Comparison of ENCODE assay signal across 8 cellular contexts in the genomic region with DNA sequence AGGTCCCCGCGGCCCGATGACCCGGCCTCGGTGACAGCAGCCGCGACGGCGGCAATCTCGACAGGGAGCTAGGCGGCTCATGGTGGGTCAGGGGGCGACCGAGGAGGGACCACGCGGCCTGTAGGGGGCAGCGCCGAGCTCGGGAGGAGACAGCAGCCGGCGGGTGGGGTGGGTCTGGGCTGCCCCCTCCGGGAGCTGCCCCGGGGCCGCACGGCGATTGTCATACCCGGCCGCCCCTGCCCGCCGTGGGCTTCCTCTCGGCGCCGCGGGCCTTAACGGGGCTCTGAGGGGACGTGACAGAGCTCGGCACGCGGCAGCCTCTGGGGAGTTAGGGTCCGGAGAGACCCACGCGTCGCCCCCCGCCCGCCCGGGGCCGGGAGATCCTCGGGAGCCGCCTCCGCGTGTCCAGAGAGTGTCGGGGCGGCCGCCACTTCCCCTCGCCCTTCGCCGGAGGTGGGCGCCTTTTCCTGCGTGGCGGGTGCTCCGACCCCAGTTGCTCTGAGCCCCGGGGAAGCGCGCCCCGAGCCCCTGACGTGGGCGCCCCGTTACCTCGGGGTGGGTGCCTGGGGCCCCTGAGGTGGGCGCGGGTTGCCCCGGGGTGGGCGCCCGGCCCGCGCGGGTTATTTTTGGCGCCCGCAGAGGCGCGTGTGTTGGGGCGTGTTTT.
DNase-seq lines count a peak whose midpoint lies in the region; ATAC-seq and TF ChIP-seq lines count a peak whose summit lies in the region.

No MANE protein-coding gene starts in this region.

- H3K27ac ChIP-seq in muscle layer of duodenum (ENCODE audit: low read length) = no peak overlapping the region

- H3K27me3 ChIP-seq in muscle layer of duodenum (ENCODE audit: low read depth, low read length) = no peaks in the 10 kb centered on the region

- peak; percentile 52 for ATAC-seq in GM21723 (IDR thresholded peaks at IDR 0.05; ENCODE audit: unreplicated experiment)

- no peaks in the 10 kb centered on the region for H3K36me3 ChIP-seq in muscle layer of duodenum (ENCODE audit: control insufficient read depth in 1 of 2, insufficient read depth in 2 of 2, low read length in 2 of 2)

- peak; percentile 27 for DNase-seq in EH (ENCODE audit: low read depth)
- DNase-seq in activated CD8-positive, alpha-beta memory T cell treated with anti-CD3 and anti-CD28 coated beads for 4 hours (ENCODE audit: low read depth in 2 of 2) = peak; percentile 54 to 59
- DNase-seq in epidermal melanocyte (ENCODE audit: insufficient read length, low spot score) = peak; percentile 52
- peak; percentile 70 for DNase-seq in stimulated activated naive CD4-positive, alpha-beta T cell treated with Interleukin-2 at 50 U/mL for 16 hours (lab: John Stamatoyannopoulos, UW)
- DNase-seq in NCI-H1436 treated with DMSO at 0.1 percent for 48 hours (lab: John Stamatoyannopoulos, UW) = no peak

- peak; percentile 36 for TF ChIP-seq CTCF in LNCAP (IDR thresholded peaks at IDR 0.05)

- peak overlapping the region; percentile 37 to 77 for H3K4me3 ChIP-seq in muscle layer of duodenum (ENCODE audit: low read depth in 1 of 2, low read length in 2 of 2)

- H3K9me3 ChIP-seq in muscle layer of duodenum (ENCODE audit: control insufficient read depth in 1 of 2, low read length in 2 of 2) = no peaks in the 10 kb centered on the region

- peaks cover 4 to 9% of the 10 kb centered on the region in 2 donors for H3K4me1 ChIP-seq in muscle layer of duodenum (ENCODE audit: control insufficient read depth in 1 of 2, insufficient read depth in 2 of 2, low read length in 2 of 2)
